In the genomic region with DNA sequence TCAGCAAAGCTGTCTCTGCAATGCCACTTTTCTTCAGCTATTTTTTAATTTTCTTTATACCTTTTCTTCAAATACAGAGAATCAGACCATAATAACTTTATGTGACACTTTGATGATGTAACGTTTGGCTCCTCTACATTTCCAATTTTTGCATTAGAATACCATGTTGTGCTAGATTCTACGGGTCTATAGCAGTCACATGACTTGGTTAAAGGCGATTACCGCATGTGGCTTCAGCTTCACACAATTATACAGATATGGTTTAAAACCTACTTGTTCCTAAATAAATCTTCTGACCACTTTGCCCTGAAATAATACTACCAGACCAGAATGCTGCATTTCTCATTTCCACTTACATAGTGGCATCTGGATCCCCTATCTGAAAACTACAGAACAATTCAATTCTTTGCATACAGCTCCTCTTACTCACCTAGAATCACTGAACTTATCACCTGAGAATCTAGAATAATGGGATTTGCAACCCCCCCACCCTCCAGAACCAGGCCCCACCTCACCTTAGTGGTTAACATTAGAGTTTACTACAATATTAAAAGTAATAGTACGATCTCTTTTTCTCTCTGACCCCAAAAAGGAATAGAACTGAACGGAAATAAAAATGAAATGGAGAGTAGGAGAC, we compare ENCODE assay signal across 8 cellular contexts. TPM values are rescaled to one million over a fixed set of nuclear protein-coding genes. Genes with fewer than 3 reads are reported as not detected.
DNase-seq lines count a peak whose midpoint lies in the region; FAIRE-seq and TF ChIP-seq lines count a peak whose summit lies in the region.

No MANE protein-coding gene starts in this region.

- H3K36me3 ChIP-seq in SK-N-SH (replicated peaks in 1 of 2; ENCODE audit: control insufficient read depth in 1 of 2, insufficient read depth in 2 of 2, low read length in 1 of 2) (peaks cover 31 to 36% of the 10 kb centered on the region in 2 experiments), fibroblast of lung (ENCODE audit: control insufficient read depth, insufficient read depth, low read length) (peaks cover 2% of the 10 kb centered on the region), rectal smooth muscle tissue (ENCODE audit: control insufficient read depth, insufficient read depth, low read length) (peaks cover 3% of the 10 kb centered on the region)

- H2AFZ ChIP-seq in SK-N-SH (ENCODE audit: low read depth) (no peak overlapping the region), fibroblast of lung (ENCODE audit: low read length) (no peak overlapping the region)

- TF ChIP-seq CTCF in SK-N-SH (IDR thresholded peaks at IDR 0.05) (no peak), fibroblast of lung (conservative IDR thresholded peaks at IDR 0.05 in 1 of 2, IDR thresholded peaks at IDR 0.05 in 1 of 2; ENCODE audit: low read depth in 1 of 2, low read length in 2 of 2) (no peak)

- H3K79me2 ChIP-seq in SK-N-SH (ENCODE audit: insufficient read depth) (peaks cover 55% of the 10 kb centered on the region), fibroblast of lung (ENCODE audit: control insufficient read depth, insufficient read depth, low read length) (peaks cover 45% of the 10 kb centered on the region)

- no peak for DNase-seq in GM12891 (ENCODE audit: insufficient read length, low spot score)
- no peak for DNase-seq in SK-N-SH
- DNase-seq in fibroblast of lung (ENCODE audit: low read depth in 2 of 2) = peak; percentile 9 to 40
- DNase-seq in NCI-H345 treated with DMSO at 0.1 percent for 48 hours (lab: John Stamatoyannopoulos, UW; ENCODE audit: unreplicated experiment) = no peak
- DNase-seq in frontal cortex (ENCODE audit: low spot score in 2 of 2) = no peak
- DNase-seq in DMS53 treated with DMSO at 0.1 percent for 48 hours (lab: John Stamatoyannopoulos, UW; ENCODE audit: unreplicated experiment) = no peak
- DNase-seq in NCI-H2227 (lab: John Stamatoyannopoulos, UW; ENCODE audit: unreplicated experiment) = no peak

- H3K27me3 ChIP-seq in SK-N-SH (ENCODE audit: insufficient read depth) = no peaks in the 10 kb centered on the region
- no peaks in the 10 kb centered on the region for H3K27me3 ChIP-seq in fibroblast of lung (ENCODE audit: control insufficient read depth, insufficient read depth, low read length)
- H3K27me3 ChIP-seq in rectal smooth muscle tissue (ENCODE audit: control insufficient read depth, insufficient read depth, low read length) = no peaks in the 10 kb centered on the region

- FAIRE-seq in GM12891 (lab: Jason Lieb, UNC) = peak; percentile 41
- no peak for FAIRE-seq in frontal cortex (lab: Jason Lieb, UNC)

- peak overlapping the region; percentile 84 for H3K4me2 ChIP-seq in SK-N-SH
- peak overlapping the region; percentile 76 for H3K4me2 ChIP-seq in fibroblast of lung (ENCODE audit: extremely low read depth, insufficient read depth, low read length)

- peak overlapping the region; percentile 82 to 92 for H3K4me3 ChIP-seq in SK-N-SH (ENCODE audit: low read depth in 2 of 2, low read length in 1 of 2)
- H3K4me3 ChIP-seq in fibroblast of lung (replicated peaks in 1 of 4; ENCODE audit: control extremely low read depth in 1 of 4, insufficient read depth in 1 of 4, low read depth in 3 of 4, low read length in 4 of 4) = peak overlapping the region; percentile 80 to 95 (median 88)
- H3K4me3 ChIP-seq in rectal smooth muscle tissue (ENCODE audit: low read length) = peak overlapping the region; percentile 47

- H3F3A ChIP-seq in SK-N-SH (replicated peaks; ENCODE audit: insufficient read depth) = no peaks in the 10 kb centered on the region

- no peak for TF ChIP-seq RAD21 in SK-N-SH (IDR thresholded peaks at IDR 0.05; ENCODE audit: low read length)

- H3K9me3 ChIP-seq in SK-N-SH (no peaks in the 10 kb centered on the region), fibroblast of lung (ENCODE audit: control insufficient read depth, insufficient read depth, low read depth, low read length) (no peaks in the 10 kb centered on the region)

- peak overlapping the region; percentile 90; the same call in 1 of the 2 replicates for H3K9ac ChIP-seq in SK-N-SH
- H3K9ac ChIP-seq in fibroblast of lung (ENCODE audit: insufficient read depth, low read length) = peak overlapping the region; percentile 37
- no peak overlapping the region for H3K9ac ChIP-seq in rectal smooth muscle tissue (ENCODE audit: low read length)

- H3K27ac ChIP-seq in SK-N-SH (ENCODE audit: low read depth in 2 of 2, low read length in 1 of 2) (peak overlapping the region; percentile 15 to 80; a peak in 1 of 4 replicates), fibroblast of lung (ENCODE audit: insufficient read depth, low read length) (peak overlapping the region; percentile 32), rectal smooth muscle tissue (ENCODE audit: low read depth, low read length) (no peak overlapping the region)

- H3K4me1 ChIP-seq in SK-N-SH (ENCODE audit: control insufficient read depth in 1 of 2, insufficient read depth in 2 of 2, low read depth in 1 of 2, low read length in 1 of 2) = peaks cover 16 to 34% of the 10 kb centered on the region in 2 experiments; a peak in 3 of 4 replicates
- H3K4me1 ChIP-seq in fibroblast of lung (ENCODE audit: control insufficient read depth, extremely low read depth, insufficient read depth, low read length) = peaks cover 9% of the 10 kb centered on the region
- H3K4me1 ChIP-seq in rectal smooth muscle tissue (ENCODE audit: control insufficient read depth, insufficient read depth, low read length) = peaks cover 32% of the 10 kb centered on the region

- TF ChIP-seq POLR2A in GM12891 (IDR thresholded peaks at IDR 0.05; ENCODE audit: low read depth, low read length) = no peak

- 49% methylated on average over 6 of the region's 6 CpGs for WGBS in SK-N-SH (ENCODE audit: low lambda C conversion rate)

- POLR2A ChIA-PET in SK-N-SH (lab: Yijun Ruan, JAX) = no interaction called here

- no peaks in the 10 kb centered on the region for H3K9me2 ChIP-seq in SK-N-SH

- H4K20me1 ChIP-seq in SK-N-SH (ENCODE audit: insufficient read depth) (peaks cover 4% of the 10 kb centered on the region; the same call in 1 of the 2 replicates), fibroblast of lung (ENCODE audit: control insufficient read depth, extremely low read depth, insufficient read depth, low read length) (no peaks in the 10 kb centered on the region)

- TF ChIP-seq EP300 in SK-N-SH (IDR thresholded peaks at IDR 0.05; ENCODE audit: borderline replicate concordance in 1 of 2, low read depth in 1 of 2, low read length in 1 of 2) = no peak

- CTCF ChIA-PET in SK-N-SH (lab: Yijun Ruan, JAX) = no interaction called here

TF ChIP-seq in GM12891, 5 proteins besides CTCF, POLR2A, EP300 and RAD21:
- TF ChIP-seq POU2F2 (IDR thresholded peaks at IDR 0.05; ENCODE audit: low read depth, low read length) (no peak), SPI1 (IDR thresholded peaks at IDR 0.05; ENCODE audit: low read depth, low read length) (no peak), POLR2AphosphoS5 (IDR thresholded peaks at IDR 0.05; ENCODE audit: low read depth, low read length) (no peak), PAX5 (IDR thresholded peaks at IDR 0.05; ENCODE audit: insufficient read depth, low read length, severe bottlenecking) (no peak), TAF1 (IDR thresholded peaks at IDR 0.05; ENCODE audit: low read depth, low read length) (no peak)

TF ChIP-seq in SK-N-SH, 30 proteins besides CTCF, POLR2A, EP300 and RAD21:
- TF ChIP-seq, protein P1, sequence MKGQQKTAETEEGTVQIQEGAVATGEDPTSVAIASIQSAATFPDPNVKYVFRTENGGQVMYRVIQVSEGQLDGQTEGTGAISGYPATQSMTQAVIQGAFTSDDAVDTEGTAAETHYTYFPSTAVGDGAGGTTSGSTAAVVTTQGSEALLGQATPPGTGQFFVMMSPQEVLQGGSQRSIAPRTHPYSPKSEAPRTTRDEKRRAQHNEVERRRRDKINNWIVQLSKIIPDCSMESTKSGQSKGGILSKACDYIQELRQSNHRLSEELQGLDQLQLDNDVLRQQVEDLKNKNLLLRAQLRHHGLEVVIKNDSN (IDR thresholded peaks at IDR 0.05; ENCODE audit: borderline replicate concordance, low read depth) = 0 out of 2 replicates have a peak, but pooled peaks have one; percentile 31
- TF ChIP-seq, protein P2, sequence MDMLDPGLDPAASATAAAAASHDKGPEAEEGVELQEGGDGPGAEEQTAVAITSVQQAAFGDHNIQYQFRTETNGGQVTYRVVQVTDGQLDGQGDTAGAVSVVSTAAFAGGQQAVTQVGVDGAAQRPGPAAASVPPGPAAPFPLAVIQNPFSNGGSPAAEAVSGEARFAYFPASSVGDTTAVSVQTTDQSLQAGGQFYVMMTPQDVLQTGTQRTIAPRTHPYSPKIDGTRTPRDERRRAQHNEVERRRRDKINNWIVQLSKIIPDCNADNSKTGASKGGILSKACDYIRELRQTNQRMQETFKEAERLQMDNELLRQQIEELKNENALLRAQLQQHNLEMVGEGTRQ (IDR thresholded peaks at IDR 0.05; ENCODE audit: borderline replicate concordance, low read depth, low read length) = no peak
- no peak for TF ChIP-seq TEAD4 (IDR thresholded peaks at IDR 0.05; ENCODE audit: borderline replicate concordance, insufficient read depth)
- no peak for TF ChIP-seq FOXM1 (IDR thresholded peaks at IDR 0.05; ENCODE audit: low read depth)
- TF ChIP-seq NRF1 (IDR thresholded peaks at IDR 0.05; ENCODE audit: low read depth, low read length) = no peak
- no peak for TF ChIP-seq FOSL2 (IDR thresholded peaks at IDR 0.05; ENCODE audit: borderline replicate concordance, low read depth)

RNA-seq across cellular contexts. Expression of a gene that starts 1.3 kb away (rescaled TPM):
- 56.0 TPM for polyA plus RNA-seq in GM12891 (2012; ENCODE audit: low read depth, missing spikeins)
- polyA plus RNA-seq in SK-N-SH (2012; rRNA removed) (96.2 and 103 TPM in 2 replicates), fibroblast of lung (85.8 and 92.8 TPM in 2 replicates)
- polyA plus RNA-seq in SK-N-SH (2012; cell fraction: cytosol; rRNA removed) = 80.6 and 81.0 TPM in 2 replicates
- polyA plus RNA-seq in SK-N-SH (2012; cell fraction: nucleus; rRNA removed) = 54.8 and 68.4 TPM in 2 replicates
- total RNA-seq in fibroblast of lung (35.0 and 39.0 TPM in 2 replicates), frontal cortex (69.7 TPM)
- 49.9 and 57.3 TPM in 2 replicates for polyA plus RNA-seq in fibroblast of lung (2012)
- polyA minus RNA-seq in fibroblast of lung (ENCODE audit: low replicate concordance) = 52.1 and 75.9 TPM in 2 replicates

Comparison
In these comparisons a context has a peak if more than half of its experiments do, and no peak if none do; other contexts are left out.
1. DNase-seq: peak in fibroblast of lung (2 of 2); none in GM12891 (single experiment), SK-N-SH (single experiment), NCI-H345 treated with DMSO at 0.1 percent for 48 hours (single experiment), frontal cortex (0 of 2), DMS53 treated with DMSO at 0.1 percent for 48 hours (single experiment) and NCI-H2227 (single experiment).
2. Peak in every context shown above with its lines, with median percentiles within 50 percentile points of each other: H3K4me3 ChIP-seq.